ENCODE assay signal across 10 cellular contexts in genomic region chr7:14761506-14762296, GRCh38.
A peak's percentile ranks its signal among the peaks of the same experiment; 100 is the strongest.
DNase-seq lines count a peak whose midpoint lies in the region; ATAC-seq and TF ChIP-seq lines count a peak whose summit lies in the region.
"Had no signal": no experiment of that assay in that cellular context is flagged by ENCODE, and none has a peak within 500 bp of the region (broad histone marks: within the 10 kb centered on the region; RNA-seq: fewer than 3 reads in every experiment).

No MANE protein-coding gene starts in this region.

- no peak overlapping the region for H3K4me3 ChIP-seq in uterus
- H3K4me3 ChIP-seq: ovary had no signal

- no peaks in the 10 kb centered on the region for H3K9me3 Mint-ChIP-seq in activated CD8-positive, alpha-beta T cell treated with anti-CD3 and anti-CD28 coated beads for 36 hours

- intact Hi-C loops in uterus (cut with DNase I; ENCODE audit: low total_unique reads) = no loop called here
- intact Hi-C loops in activated CD8-positive, alpha-beta T cell treated with anti-CD3 and anti-CD28 coated beads for 36 hours (cut with micrococcal nuclease) = no loop called here

- H3K36me3 Mint-ChIP-seq in activated CD8-positive, alpha-beta T cell treated with anti-CD3 and anti-CD28 coated beads for 36 hours (ENCODE audit: low read depth) = no peaks in the 10 kb centered on the region

- no peak overlapping the region for H3K4me3 Mint-ChIP-seq in activated CD8-positive, alpha-beta T cell treated with anti-CD3 and anti-CD28 coated beads for 36 hours

- peaks cover 0 to 8% of the 10 kb centered on the region in 2 donors for H3K4me1 ChIP-seq in uterus

- H3K27ac ChIP-seq in uterus = peak overlapping the region; percentile 70 to 71
- H3K27ac ChIP-seq: 22Rv1, ovary had no signal

- no peaks in the 10 kb centered on the region for H3K9me3 ChIP-seq in uterus
- H3K9me3 ChIP-seq: ovary had no signal

- CTCF ChIA-PET in activated CD8-positive, alpha-beta T cell treated with anti-CD3 and anti-CD28 coated beads for 36 hours (lab: Charles Lee) = no interaction called here

- DNase-seq in NCI-H526 (lab: John Stamatoyannopoulos, UW) = peak; percentile 14 to 22
- DNase-seq in NCI-H526 treated with DMSO at 0.1 percent for 48 hours (lab: John Stamatoyannopoulos, UW) = no peak
- peak in 52 of 58 donors; percentile 4 to 77 (median 38) for DNase-seq in anterior cingulate cortex (lab: John Stamatoyannopoulos, UW)
- peak; percentile 45 for DNase-seq in inferior parietal cortex (ENCODE audit: extremely low spot score)
- peak; percentile 76 to 80 for DNase-seq in uterus
- DNase-seq in activated CD4-positive, alpha-beta T cell treated with anti-CD3 and anti-CD28 coated beads for 1 hour = no peak
- no peak for DNase-seq in activated CD8-positive, alpha-beta T cell treated with anti-CD3 and anti-CD28 coated beads for 36 hours

- no peak for TF ChIP-seq POLR2A in uterus (IDR thresholded peaks at IDR 0.05)

- TF ChIP-seq CTCF in uterus (IDR thresholded peaks at IDR 0.05) = no peak
- no peak for TF ChIP-seq CTCF in activated CD8-positive, alpha-beta T cell treated with anti-CD3 and anti-CD28 coated beads for 36 hours (IDR thresholded peaks at IDR 0.05)

- H3K27me3 ChIP-seq in uterus = no peaks in the 10 kb centered on the region
- H3K27me3 ChIP-seq: ovary had no signal

- H3K27me3 Mint-ChIP-seq in activated CD8-positive, alpha-beta T cell treated with anti-CD3 and anti-CD28 coated beads for 36 hours = no peaks in the 10 kb centered on the region

- no peaks in the 10 kb centered on the region for H3K36me3 ChIP-seq in uterus
- H3K36me3 ChIP-seq: ovary had no signal

- no peak for ATAC-seq in GM19452 (IDR thresholded peaks at IDR 0.05; ENCODE audit: unreplicated experiment)
- no peak for ATAC-seq in activated CD8-positive, alpha-beta T cell treated with anti-CD3 and anti-CD28 coated beads for 36 hours

- no peaks in the 10 kb centered on the region for H3K4me1 Mint-ChIP-seq in activated CD8-positive, alpha-beta T cell treated with anti-CD3 and anti-CD28 coated beads for 36 hours (ENCODE audit: low read depth)

- POLR2A ChIA-PET in activated CD8-positive, alpha-beta T cell treated with anti-CD3 and anti-CD28 coated beads for 36 hours (lab: Charles Lee) = no interaction called here

- no peak overlapping the region for H3K27ac Mint-ChIP-seq in activated CD8-positive, alpha-beta T cell treated with anti-CD3 and anti-CD28 coated beads for 36 hours

Comparison
In these comparisons a context has a peak if more than half of its experiments do, and no peak if none do; other contexts are left out.
1. DNase-seq: peak in NCI-H526 (2 of 2), anterior cingulate cortex (52 of 58), inferior parietal cortex (single experiment) and uterus (2 of 2); none in NCI-H526 treated with DMSO at 0.1 percent for 48 hours (single experiment), activated CD4-positive, alpha-beta T cell treated with anti-CD3 and anti-CD28 coated beads for 1 hour (single experiment) and activated CD8-positive, alpha-beta T cell treated with anti-CD3 and anti-CD28 coated beads for 36 hours (single experiment).